8 cellular contexts compared by ENCODE assay signal in the genomic region with DNA sequence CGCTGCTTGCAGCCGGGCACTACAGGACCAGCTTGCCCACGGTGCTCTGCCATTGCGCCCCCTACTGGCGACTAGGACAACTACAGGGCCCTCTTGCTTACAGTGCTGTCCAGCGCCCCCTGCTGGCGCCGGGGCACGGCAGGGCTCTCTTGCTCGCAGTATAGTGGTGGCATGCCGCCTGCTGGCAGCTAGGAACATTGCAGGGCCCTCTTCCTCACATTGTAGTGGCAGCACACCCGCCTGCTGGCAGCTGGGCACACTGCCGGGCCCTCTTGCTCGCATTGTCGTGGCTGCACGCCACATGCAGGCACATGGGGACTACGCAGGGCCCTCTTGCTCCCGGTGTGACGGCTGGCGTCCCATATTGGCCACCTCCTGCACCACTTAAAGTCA. TPM values are rescaled to one million over a fixed set of nuclear protein-coding genes. Genes with fewer than 3 reads are reported as not detected.
DNase-seq lines count a peak whose midpoint lies in the region; ATAC-seq and TF ChIP-seq lines count a peak whose summit lies in the region.
"Not testable (repeated sequence)": the region's sequence is repeated elsewhere in the genome, so short reads cannot be mapped to it uniquely, and the experiment has no call there.

No MANE protein-coding gene starts in this region.

- H3K4me3 ChIP-seq in brain microvascular endothelial cell (ENCODE audit: low read depth, low read length) = peak overlapping the region; percentile 50

- POLR2A ChIA-PET in activated CD4-positive, alpha-beta T cell treated with anti-CD3 and anti-CD28 coated beads, Interleukin-2, amount 10 ng/mL, durations not matched to agents 7 days and 5 days (lab: Charles Lee) = not testable (repeated sequence)
- POLR2A ChIA-PET in naive thymus-derived CD8-positive, alpha-beta T cell (lab: Charles Lee) = interaction anchor here (1.4 kb wide), 1 partner anchor 20 kb away, joined by 3 read pairs; no protein-coding TSS in a partner anchor

- peak; percentile 91 for TF ChIP-seq CTCF in brain microvascular endothelial cell (IDR thresholded peaks at IDR 0.05; ENCODE audit: low read depth, low read length, missing control alignments)

- CTCF ChIA-PET in activated CD4-positive, alpha-beta T cell treated with anti-CD3 and anti-CD28 coated beads, Interleukin-2, amount 10 ng/mL, durations not matched to agents 7 days and 5 days (lab: Charles Lee) = interaction anchor here (0.6 to 2.0 kb wide), 28 partner anchors 20 to 947 kb away, joined by 3 to 23 read pairs (median 4); partner anchors contain the start of gene SLC35F5

- not testable (repeated sequence) for H3K9me3 Mint-ChIP-seq in activated CD4-positive, alpha-beta T cell treated with anti-CD3 and anti-CD28 coated beads, Interleukin-2, amount 10 ng/mL, durations not matched to agents 7 days and 5 days; naive thymus-derived CD8-positive, alpha-beta T cell

- H3K4me1 Mint-ChIP-seq in activated CD4-positive, alpha-beta T cell treated with anti-CD3 and anti-CD28 coated beads, Interleukin-2, amount 10 ng/mL, durations not matched to agents 7 days and 5 days = not testable (repeated sequence)
- H3K4me1 Mint-ChIP-seq in naive thymus-derived CD8-positive, alpha-beta T cell = peaks cover 3 to 11% (median 6%) of the 10 kb centered on the region in 4 donors

- peak; percentile 93 for DNase-seq in ACHN
- peak; percentile 86 for DNase-seq in LHCN-M2 (ENCODE audit: low read depth)
- DNase-seq in activated CD4-positive, alpha-beta T cell treated with anti-CD3 and anti-CD28 coated beads, Interleukin-2, amount 10 ng/mL, durations not matched to agents 7 days and 5 days = peak; percentile 91
- DNase-seq in brain microvascular endothelial cell = peak; percentile 91
- DNase-seq in Right ventricle myocardium inferior (ENCODE audit: missing footprints) = peak; percentile 94
- DNase-seq in naive thymus-derived CD8-positive, alpha-beta T cell = peak; percentile 82 to 98 (median 94)
- DNase-seq in stimulated activated CD4-positive, alpha-beta T cell treated with anti-CD3 and anti-CD28 coated beads, TNF-alpha, amount 100 ng/mL, for 1 hour (ENCODE audit: low read depth in 3 of 3, low spot score in 1 of 3) = peak; percentile 86 to 89 (median 88)

- intact Hi-C loops in Right ventricle myocardium inferior (cut with DNase I) = not testable (repeated sequence)

- H3K27me3 ChIP-seq in brain microvascular endothelial cell (replicated peaks) = not testable (repeated sequence)

- H3K36me3 ChIP-seq in brain microvascular endothelial cell (replicated peaks) = not testable (repeated sequence)

- H3K36me3 Mint-ChIP-seq in activated CD4-positive, alpha-beta T cell treated with anti-CD3 and anti-CD28 coated beads, Interleukin-2, amount 10 ng/mL, durations not matched to agents 7 days and 5 days (ENCODE audit: low read depth); naive thymus-derived CD8-positive, alpha-beta T cell: not testable (repeated sequence)

- peak overlapping the region; percentile 90 for H3K4me3 Mint-ChIP-seq in activated CD4-positive, alpha-beta T cell treated with anti-CD3 and anti-CD28 coated beads, Interleukin-2, amount 10 ng/mL, durations not matched to agents 7 days and 5 days
- H3K4me3 Mint-ChIP-seq in naive thymus-derived CD8-positive, alpha-beta T cell = peak overlapping the region; percentile 86 to 94 (median 90)

- in situ Hi-C loops in ACHN (cut with HindIII; ENCODE audit: low pct_ligation_motif_present, low pct_unique_long_range_greater_than_20kb, low sequenced_read_pairs); brain microvascular endothelial cell (cut with HindIII; ENCODE audit: low pct_ligation_motif_present, low sequenced_read_pairs): not testable (repeated sequence)

- ATAC-seq in GM18858 (IDR thresholded peaks at IDR 0.05; ENCODE audit: unreplicated experiment) = peak; percentile 34
- ATAC-seq in Right ventricle myocardium inferior = not testable (repeated sequence)
- ATAC-seq in naive thymus-derived CD8-positive, alpha-beta T cell = peak; percentile 29 to 47

- not testable (repeated sequence) for H3K27me3 Mint-ChIP-seq in activated CD4-positive, alpha-beta T cell treated with anti-CD3 and anti-CD28 coated beads, Interleukin-2, amount 10 ng/mL, durations not matched to agents 7 days and 5 days; naive thymus-derived CD8-positive, alpha-beta T cell

- peak overlapping the region; percentile 58 for H3K27ac ChIP-seq in brain microvascular endothelial cell

- H3K27ac Mint-ChIP-seq in activated CD4-positive, alpha-beta T cell treated with anti-CD3 and anti-CD28 coated beads, Interleukin-2, amount 10 ng/mL, durations not matched to agents 7 days and 5 days = peak overlapping the region; percentile 98
- H3K27ac Mint-ChIP-seq in naive thymus-derived CD8-positive, alpha-beta T cell = peak overlapping the region; percentile 91 to 98 (median 95)

RNA-seq across cellular contexts. Expression of gene RABL2A, which starts 23.0 kb away (rescaled TPM):
- total RNA-seq in LHCN-M2 (2014; rRNA removed) (4.0 and 5.1 TPM in 2 replicates), Right ventricle myocardium inferior (5.4 TPM)
- polyA plus RNA-seq in LHCN-M2 (2012) = 6.6 TPM
- 10 to 100 TPM; 15.3 to 17.9 TPM for total RNA-seq in activated CD4-positive, alpha-beta T cell treated with anti-CD3 and anti-CD28 coated beads, Interleukin-2, amount 10 ng/mL, durations not matched to agents 7 days and 5 days
- total RNA-seq in naive thymus-derived CD8-positive, alpha-beta T cell = 10 to 100 TPM; 52.2 to 53.4 TPM
- polyA plus RNA-seq in naive thymus-derived CD8-positive, alpha-beta T cell = 10 to 100 TPM; 11.0 to 15.8 (median 12.0) TPM
